In the genomic region with DNA sequence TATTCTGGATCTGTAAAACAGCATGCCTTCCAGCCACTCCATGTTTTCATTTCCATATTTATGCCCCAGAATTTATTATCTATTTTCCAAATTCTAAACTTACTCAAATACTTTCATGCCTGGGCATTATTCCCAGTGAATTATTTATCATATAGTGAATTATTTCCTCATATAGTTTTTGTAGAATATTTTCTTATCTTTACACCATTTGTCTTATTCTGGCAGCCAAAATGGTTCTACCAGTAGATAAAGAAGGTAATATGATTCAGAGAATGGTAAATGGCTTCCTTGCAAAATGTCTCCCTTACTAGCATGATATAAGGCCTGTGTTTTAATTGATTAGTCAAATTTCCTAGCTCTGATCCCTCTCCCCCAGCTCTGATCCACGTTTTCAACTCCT, we compare ENCODE assay signal across 25 cellular contexts.
DNase-seq lines count a peak whose midpoint lies in the region; ATAC-seq, FAIRE-seq and TF ChIP-seq lines count a peak whose summit lies in the region.
"Had no signal": no experiment of that assay in that cellular context is flagged by ENCODE, and none has a peak within 500 bp of the region (broad histone marks: within the 10 kb centered on the region; RNA-seq: fewer than 3 reads in every experiment).

No MANE protein-coding gene starts in this region.

- H2AFZ ChIP-seq in endothelial cell of umbilical vein (ENCODE audit: low read depth, low read length), result peak overlapping the region; percentile 13

- FAIRE-seq in endothelial cell of umbilical vein (lab: Jason Lieb, UNC) (no peak), HTR-8/SVneo (lab: Jason Lieb, UNC) (no peak)
- FAIRE-seq: A204.1, D721Med, G401.6, GM12891, GM19239 had no signal

- TF ChIP-seq CTCF in endothelial cell of umbilical vein (IDR thresholded peaks at IDR 0.05; ENCODE audit: extremely low read depth in 1 of 2, insufficient read depth in 1 of 2, low read depth in 1 of 2, low read length in 2 of 2) (no peak), nephron (IDR thresholded peaks at IDR 0.05; ENCODE audit: unreplicated experiment in 3 of 3) (no peak), glutamatergic neuron (IDR thresholded peaks at IDR 0.05; ENCODE audit: partially characterized antibody, unreplicated experiment) (no peak)

- POLR2A ChIA-PET in endothelial cell of umbilical vein (lab: Charles Lee), result no interaction called here

- H3K27me3 Mint-ChIP-seq in nephron (ENCODE audit: low read depth) (no peaks in the 10 kb centered on the region), glutamatergic neuron (ENCODE audit: unreplicated experiment) (no peaks in the 10 kb centered on the region)
- H3K27me3 Mint-ChIP-seq: CD4-positive, alpha-beta memory T cell; CD4-positive, CD25-positive, alpha-beta regulatory T cell; CD8-positive, alpha-beta memory T cell had no signal

- no peak overlapping the region for H3K27ac ChIP-seq in endothelial cell of umbilical vein (ENCODE audit: insufficient read depth, low read depth, low read length)
- H3K27ac ChIP-seq: BLaER1 had no signal

- H3K79me2 ChIP-seq in endothelial cell of umbilical vein (ENCODE audit: control insufficient read depth, insufficient read depth, low read length), result no peaks in the 10 kb centered on the region

- H3K4me3 ChIP-seq in endothelial cell of umbilical vein (replicated peaks in 1 of 3; ENCODE audit: insufficient read depth in 1 of 3, low read depth in 1 of 3, low read length in 3 of 3), result no peak overlapping the region
- H3K4me3 ChIP-seq: BLaER1 had no signal

- H3K36me3 Mint-ChIP-seq in nephron (ENCODE audit: low read depth) (no peaks in the 10 kb centered on the region), glutamatergic neuron (ENCODE audit: unreplicated experiment) (no peaks in the 10 kb centered on the region)
- H3K36me3 Mint-ChIP-seq: CD4-positive, alpha-beta memory T cell; CD4-positive, CD25-positive, alpha-beta regulatory T cell; CD8-positive, alpha-beta memory T cell had no signal

- BruUV-seq in endothelial cell of umbilical vein (replicated peaks; lab: Mats Ljungman, UMichigan), result no TSS peak

- H3K27ac Mint-ChIP-seq in nephron (peak overlapping the region in 2 of 3 experiments; percentile 23 to 50), glutamatergic neuron (ENCODE audit: unreplicated experiment) (no peak overlapping the region)
- H3K27ac Mint-ChIP-seq: CD4-positive, alpha-beta memory T cell; CD4-positive, CD25-positive, alpha-beta regulatory T cell; CD8-positive, alpha-beta memory T cell had no signal

- H3K9me3 ChIP-seq in endothelial cell of umbilical vein (replicated peaks; ENCODE audit: control insufficient read depth, insufficient read depth, low read length), result no peaks in the 10 kb centered on the region
- H3K9me3 ChIP-seq: BE2C, BLaER1, Caco-2 had no signal

- no peaks in the 10 kb centered on the region for H3K27me3 ChIP-seq in endothelial cell of umbilical vein (ENCODE audit: control insufficient read depth in 2 of 2, insufficient read depth in 2 of 2, low read length in 2 of 2)
- H3K27me3 ChIP-seq: BE2C, BLaER1 had no signal

- H3K4me2 ChIP-seq in endothelial cell of umbilical vein (ENCODE audit: insufficient read depth, low read length), result no peak overlapping the region
- H3K4me2 ChIP-seq: BLaER1 had no signal

- peak; percentile 47 for DNase-seq in NCI-H226
- no peak for DNase-seq in endothelial cell of umbilical vein (ENCODE audit: low read depth, low spot score)
- no peak for DNase-seq in glutamatergic neuron
- DNase-seq in HTR-8/SVneo (ENCODE audit: insufficient read length, low spot score), result no peak
- DNase-seq in HUDEP-2 (lab: John Stamatoyannopoulos, UW; ENCODE audit: unreplicated experiment in 76 of 76), result no peak
- DNase-seq: 8988T; ACHN; BE2C; C1 segment of cervical spinal cord; Caco-2; Calu3; CD4-positive, alpha-beta memory T cell; CD4-positive, CD25-positive, alpha-beta regulatory T cell; CD8-positive, alpha-beta memory T cell; DMS79 treated with DMSO at 0.1 percent for 48 hours; GF-D8 had no signal

- H3K4me3 Mint-ChIP-seq in nephron (no peak overlapping the region), glutamatergic neuron (ENCODE audit: unreplicated experiment) (no peak overlapping the region)
- H3K4me3 Mint-ChIP-seq: CD14-positive monocyte; CD4-positive, alpha-beta memory T cell; CD4-positive, CD25-positive, alpha-beta regulatory T cell; CD8-positive, alpha-beta memory T cell had no signal

- dilution Hi-C loops in endothelial cell of umbilical vein (cut with MboI; ENCODE audit: extremely low pct_ligation_motif_present, low sequenced_read_pairs), result loop anchor here (25.0 kb wide), 1 partner anchor 302 kb away; the partner anchor contains the start of gene SPRY2

- CTCF ChIA-PET in endothelial cell of umbilical vein (lab: Charles Lee), result no interaction called here

- intact Hi-C loops in endothelial cell of umbilical vein (cut with micrococcal nuclease), result loop anchor here (5.0 kb wide), 2 partner anchors 242 to 258 kb away; no protein-coding TSS in a partner anchor

- no peak for ATAC-seq in HG03175 (IDR thresholded peaks at IDR 0.05; ENCODE audit: unreplicated experiment)

- H3K9me1 ChIP-seq in endothelial cell of umbilical vein (replicated peaks; ENCODE audit: control insufficient read depth, extremely low read depth, insufficient read depth, low read length), result no peaks in the 10 kb centered on the region

- H3K9me3 Mint-ChIP-seq in nephron, result no peaks in the 10 kb centered on the region
- H3K9me3 Mint-ChIP-seq in glutamatergic neuron (ENCODE audit: unreplicated experiment), result no peaks in the 10 kb centered on the region

- H3K36me3 ChIP-seq in endothelial cell of umbilical vein (ENCODE audit: control insufficient read depth in 2 of 2, extremely low read depth in 1 of 2, insufficient read depth in 2 of 2, low read length in 2 of 2), result no peaks in the 10 kb centered on the region
- H3K36me3 ChIP-seq: BE2C, BLaER1 had no signal

- no peaks in the 10 kb centered on the region for H4K20me1 ChIP-seq in endothelial cell of umbilical vein (replicated peaks; ENCODE audit: control insufficient read depth, extremely low read depth, insufficient read depth, low read length)
- H4K20me1 ChIP-seq: BLaER1 had no signal

- no peak overlapping the region for H3K9ac ChIP-seq in endothelial cell of umbilical vein (replicated peaks; ENCODE audit: extremely low read depth, insufficient read depth, low read length)
- H3K9ac ChIP-seq: BLaER1 had no signal

- no peak for TF ChIP-seq POLR2A in endothelial cell of umbilical vein (IDR thresholded peaks at IDR 0.05; ENCODE audit: low read depth, low read length)

- H3K4me1 Mint-ChIP-seq in nephron (peaks cover 18% of the 10 kb centered on the region), glutamatergic neuron (ENCODE audit: low read depth, unreplicated experiment) (peaks cover 1% of the 10 kb centered on the region)
- H3K4me1 Mint-ChIP-seq: CD4-positive, alpha-beta memory T cell; CD4-positive, CD25-positive, alpha-beta regulatory T cell; CD8-positive, alpha-beta memory T cell had no signal

- H3K4me1 ChIP-seq in endothelial cell of umbilical vein (ENCODE audit: control insufficient read depth, extremely low read depth, insufficient read depth, low read length), result peaks cover 25% of the 10 kb centered on the region

TF ChIP-seq in endothelial cell of umbilical vein, 7 proteins besides CTCF, POLR2A, EP300 and RAD21:
- TF ChIP-seq POLR2AphosphoS5 (IDR thresholded peaks at IDR 0.05; ENCODE audit: insufficient read depth, low read depth, low read length), result no peak
- no peak for TF ChIP-seq JUN (IDR thresholded peaks at IDR 0.05; ENCODE audit: borderline replicate concordance, insufficient read depth, insufficient read length, low read depth)
- no peak for TF ChIP-seq MAX (IDR thresholded peaks at IDR 0.05; ENCODE audit: insufficient read depth, insufficient read length)
- TF ChIP-seq GATA2 (IDR thresholded peaks at IDR 0.05; ENCODE audit: insufficient read depth, insufficient read length, low read depth, low read length), result no peak
- TF ChIP-seq EZH2 (IDR thresholded peaks at IDR 0.05; ENCODE audit: borderline replicate concordance, low read depth, low read length, severe bottlenecking), result no peak
- no peak for TF ChIP-seq MYC (IDR thresholded peaks at IDR 0.05; ENCODE audit: low read depth, low read length)
- TF ChIP-seq FOS (IDR thresholded peaks at IDR 0.05; ENCODE audit: borderline replicate concordance, insufficient read depth, low read length), result no peak
TF ChIP-seq in endothelial cell of umbilical vein: peak in this region for 0.
